In genomic region chr4:186839122-186840037, GRCh38 we compare ENCODE assay signal across 8 cellular contexts.
DNase-seq lines count a peak whose midpoint lies in the region; ATAC-seq, FAIRE-seq and TF ChIP-seq lines count a peak whose summit lies in the region.

No MANE protein-coding gene starts in this region.

- H3K9me3 Mint-ChIP-seq in mesothelial cell of epicardium = no peaks in the 10 kb centered on the region

- TF ChIP-seq CTCF in mesothelial cell of epicardium (IDR thresholded peaks at IDR 0.05; ENCODE audit: unreplicated experiment) = no peak

- ATAC-seq in HG02884 (IDR thresholded peaks at IDR 0.05; ENCODE audit: unreplicated experiment) = peak; percentile 83

- FAIRE-seq in GM12891 (lab: Jason Lieb, UNC) = no peak

- peaks cover 11% of the 10 kb centered on the region for H3K4me1 Mint-ChIP-seq in mesothelial cell of epicardium

- H3K36me3 Mint-ChIP-seq in mesothelial cell of epicardium = peaks cover 3% of the 10 kb centered on the region

- TF ChIP-seq POLR2A in GM12891 (IDR thresholded peaks at IDR 0.05; ENCODE audit: low read depth, low read length) = no peak

- DNase-seq in GM12891 (ENCODE audit: insufficient read length, low spot score) (peak; percentile 5), SW480 (ENCODE audit: low spot score) (peak; percentile 21), mesothelial cell of epicardium (ENCODE audit: low spot score in 2 of 2, unreplicated experiment in 2 of 2) (no peak), middle frontal gyrus (ENCODE audit: extremely low spot score, low spot score) (no peak), NCI-H1436 treated with DMSO at 0.1 percent for 48 hours (lab: John Stamatoyannopoulos, UW) (no peak)
- DNase-seq in stimulated activated naive CD4-positive, alpha-beta T cell treated with Interleukin-2 at 50 U/mL for 16 hours (lab: John Stamatoyannopoulos, UW) = no peak
- no peak for DNase-seq in activated effector memory CD4-positive, alpha-beta T cell treated with Interleukin-2 at 50 U/mL for 16 hours

- H3K27me3 Mint-ChIP-seq in mesothelial cell of epicardium (ENCODE audit: low read depth) = no peaks in the 10 kb centered on the region

- H3K4me3 Mint-ChIP-seq in mesothelial cell of epicardium = no peak overlapping the region

- peak overlapping the region; percentile 83 for H3K27ac Mint-ChIP-seq in mesothelial cell of epicardium

TF ChIP-seq in GM12891, 5 proteins besides CTCF, POLR2A, EP300 and RAD21:
- TF ChIP-seq SPI1 (IDR thresholded peaks at IDR 0.05; ENCODE audit: low read depth, low read length) (peak; percentile 87), TAF1 (IDR thresholded peaks at IDR 0.05; ENCODE audit: low read depth, low read length) (no peak)
TF ChIP-seq in GM12891: peak in this region for 1.

Comparison
In these comparisons a context has a peak if more than half of its experiments do, and no peak if none do; other contexts are left out.
1. DNase-seq: peak in GM12891 (single experiment) and SW480 (single experiment); none in mesothelial cell of epicardium (0 of 2), stimulated activated naive CD4-positive, alpha-beta T cell treated with Interleukin-2 at 50 U/mL for 16 hours (single experiment), middle frontal gyrus (single experiment), activated effector memory CD4-positive, alpha-beta T cell treated with Interleukin-2 at 50 U/mL for 16 hours (single experiment) and NCI-H1436 treated with DMSO at 0.1 percent for 48 hours (single experiment).